ENCODE assay signal across 13 cellular contexts in the genomic region with DNA sequence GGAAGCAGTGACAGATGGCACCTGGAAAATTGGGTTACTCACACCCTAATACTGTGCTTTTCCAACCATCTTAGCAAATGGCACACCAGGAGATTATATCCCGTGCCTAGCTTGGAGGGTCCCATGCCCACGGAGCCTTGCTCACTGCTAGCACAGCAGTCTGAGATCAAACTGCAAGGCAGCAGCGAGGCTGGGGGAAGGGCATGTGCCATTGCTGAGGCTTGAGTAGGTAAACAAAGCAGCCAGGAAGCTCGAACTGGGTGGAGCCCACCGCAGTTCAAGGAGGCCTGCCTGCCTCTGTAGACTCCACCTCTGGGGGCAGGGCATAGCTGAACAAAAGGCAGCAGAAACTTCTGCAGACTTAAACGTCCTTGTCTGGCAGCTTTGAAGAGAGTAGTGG. TPM values are rescaled to one million over a fixed set of nuclear protein-coding genes. Genes with fewer than 3 reads are reported as not detected.
A peak's percentile ranks its signal among the peaks of the same experiment; 100 is the strongest.
DNase-seq lines count a peak whose midpoint lies in the region; ATAC-seq lines count a peak whose summit lies in the region.
"Not testable (repeated sequence)": the region's sequence is repeated elsewhere in the genome, so short reads cannot be mapped to it uniquely, and the experiment has no call there.
"Had no signal": no experiment of that assay in that cellular context is flagged by ENCODE, and none has a peak within 500 bp of the region (broad histone marks: within the 10 kb centered on the region; RNA-seq: fewer than 3 reads in every experiment).

No MANE protein-coding gene starts in this region.

- CTCF ChIA-PET in CD4-positive, alpha-beta memory T cell (lab: Charles Lee; ENCODE audit: partially characterized antibody); T-cell (lab: Charles Lee); activated CD4-positive, alpha-beta T cell treated with anti-CD3 and anti-CD28 coated beads, Interleukin-2, amount 10 ng/mL, durations not matched to agents 7 days and 5 days (lab: Charles Lee): not testable (repeated sequence)

- H3K36me3 ChIP-seq in CD4-positive, alpha-beta memory T cell (ENCODE audit: insufficient read depth, low read length) = not testable (repeated sequence)

- not testable (repeated sequence) for ATAC-seq in T-cell (replicated peaks in 1 of 4)

- H3K4me3 ChIP-seq in CD4-positive, alpha-beta memory T cell (ENCODE audit: low read length in 2 of 2) = not testable (repeated sequence)

- H3K9me3 ChIP-seq in CD4-positive, alpha-beta memory T cell (ENCODE audit: control insufficient read depth in 1 of 2, low read length in 2 of 2) = not testable (repeated sequence)

- H3K27me3 Mint-ChIP-seq in CD4-positive, alpha-beta memory T cell; T-cell; activated T-helper 1 cell treated with anti-CD3 and anti-CD28 coated beads, Interleukin-12 subunit alpha, Interleukin-12 subunit beta, Interleukin-2, Interleukin-4 antibody, amounts not matched to agents 30 ng/mL and 10 ng/mL and 1 ng/mL, durations not matched to agents 14 hours and 24 hours and 36 hours (ENCODE audit: insufficient read depth): not testable (repeated sequence)
- H3K27me3 Mint-ChIP-seq in T-helper 2 cell treated with Interferon-gamma antibody and Interleukin-4, amounts not matched to agents 5 μg/mL and 100 μg/mL, for 36 hours (ENCODE audit: low read depth) = peaks cover 24% of the 10 kb centered on the region
- peaks cover 21% of the 10 kb centered on the region for H3K27me3 Mint-ChIP-seq in activated CD4-positive, alpha-beta T cell treated with anti-CD3 and anti-CD28 coated beads, Interleukin-2, amount 10 ng/mL, durations not matched to agents 7 days and 5 days

- peaks cover 15% of the 10 kb centered on the region for H3K4me1 ChIP-seq in CD4-positive, alpha-beta memory T cell (ENCODE audit: insufficient read depth, low read length)

- H3K36me3 Mint-ChIP-seq in CD4-positive, alpha-beta memory T cell = peaks cover 19 to 20% of the 10 kb centered on the region in 2 donors
- peaks cover 19% of the 10 kb centered on the region for H3K36me3 Mint-ChIP-seq in T-cell
- peaks cover 13% of the 10 kb centered on the region for H3K36me3 Mint-ChIP-seq in T-helper 2 cell treated with Interferon-gamma antibody and Interleukin-4, amounts not matched to agents 5 μg/mL and 100 μg/mL, for 36 hours (ENCODE audit: low read depth)
- H3K36me3 Mint-ChIP-seq in activated CD4-positive, alpha-beta T cell treated with anti-CD3 and anti-CD28 coated beads, Interleukin-2, amount 10 ng/mL, durations not matched to agents 7 days and 5 days (ENCODE audit: low read depth) = peaks cover 28% of the 10 kb centered on the region
- H3K36me3 Mint-ChIP-seq in activated T-helper 1 cell treated with anti-CD3 and anti-CD28 coated beads, Interleukin-12 subunit alpha, Interleukin-12 subunit beta, Interleukin-2, Interleukin-4 antibody, amounts not matched to agents 30 ng/mL and 10 ng/mL and 1 ng/mL, durations not matched to agents 14 hours and 24 hours and 36 hours (ENCODE audit: low read depth) = peaks cover 21% of the 10 kb centered on the region

- not testable (repeated sequence) for H3K27ac ChIP-seq in CD4-positive, alpha-beta memory T cell (ENCODE audit: low read depth, low read length)

- peak; percentile 20 to 34 (median 28) for DNase-seq in CD4-positive, alpha-beta memory T cell
- DNase-seq in T-cell = peak in 15 of 34 experiments; percentile 3 to 31 (median 14)
- DNase-seq in T-helper 2 cell treated with Interferon-gamma antibody and Interleukin-4, amounts not matched to agents 5 μg/mL and 100 μg/mL, for 36 hours (ENCODE audit: low spot score) = not testable (repeated sequence)
- DNase-seq in activated CD4-positive, alpha-beta T cell treated with anti-CD3 and anti-CD28 coated beads, Interleukin-2, amount 10 ng/mL, durations not matched to agents 7 days and 5 days = peak; percentile 14
- peak; percentile 15 for DNase-seq in activated T-helper 1 cell treated with anti-CD3 and anti-CD28 coated beads, Interleukin-12 subunit alpha, Interleukin-12 subunit beta, Interleukin-2, Interleukin-4 antibody, amounts not matched to agents 30 ng/mL and 10 ng/mL and 1 ng/mL, durations not matched to agents 14 hours and 24 hours and 36 hours (ENCODE audit: low spot score)
- peak; percentile 17 for DNase-seq in activated effector memory CD4-positive, alpha-beta T cell treated with Interleukin-2 at 50 U/mL for 16 hours
- DNase-seq in central memory CD4-positive, alpha-beta T cell = peak; percentile 8

- H3K4me3 Mint-ChIP-seq in CD4-positive, alpha-beta memory T cell = peak overlapping the region in 6 of 8 donors; percentile 32 to 59 (median 42)
- peak overlapping the region in 1 of 3 donors; percentile 40 for H3K4me3 Mint-ChIP-seq in T-cell
- peak overlapping the region; percentile 33 for H3K4me3 Mint-ChIP-seq in T-helper 2 cell treated with Interferon-gamma antibody and Interleukin-4, amounts not matched to agents 5 μg/mL and 100 μg/mL, for 36 hours
- H3K4me3 Mint-ChIP-seq in activated CD4-positive, alpha-beta T cell treated with anti-CD3 and anti-CD28 coated beads, Interleukin-2, amount 10 ng/mL, durations not matched to agents 7 days and 5 days; activated T-helper 1 cell treated with anti-CD3 and anti-CD28 coated beads, Interleukin-12 subunit alpha, Interleukin-12 subunit beta, Interleukin-2, Interleukin-4 antibody, amounts not matched to agents 30 ng/mL and 10 ng/mL and 1 ng/mL, durations not matched to agents 14 hours and 24 hours and 36 hours: not testable (repeated sequence)

- H3K27me3 ChIP-seq in CD4-positive, alpha-beta memory T cell (ENCODE audit: insufficient read depth, low read length) = not testable (repeated sequence)

- peaks cover 3 to 80% (median 64%) of the 10 kb centered on the region in 8 donors for H3K9me3 Mint-ChIP-seq in CD4-positive, alpha-beta memory T cell
- peaks cover 9 to 39% (median 19%) of the 10 kb centered on the region in 3 donors for H3K9me3 Mint-ChIP-seq in T-cell
- H3K9me3 Mint-ChIP-seq in T-helper 2 cell treated with Interferon-gamma antibody and Interleukin-4, amounts not matched to agents 5 μg/mL and 100 μg/mL, for 36 hours = peaks cover 51% of the 10 kb centered on the region
- H3K9me3 Mint-ChIP-seq in activated CD4-positive, alpha-beta T cell treated with anti-CD3 and anti-CD28 coated beads, Interleukin-2, amount 10 ng/mL, durations not matched to agents 7 days and 5 days = peaks cover 34% of the 10 kb centered on the region
- peaks cover 51% of the 10 kb centered on the region for H3K9me3 Mint-ChIP-seq in activated T-helper 1 cell treated with anti-CD3 and anti-CD28 coated beads, Interleukin-12 subunit alpha, Interleukin-12 subunit beta, Interleukin-2, Interleukin-4 antibody, amounts not matched to agents 30 ng/mL and 10 ng/mL and 1 ng/mL, durations not matched to agents 14 hours and 24 hours and 36 hours

- H3K27ac Mint-ChIP-seq in CD4-positive, alpha-beta memory T cell = peak overlapping the region in 1 of 7 donors; percentile 27
- H3K27ac Mint-ChIP-seq in T-cell = peak overlapping the region; percentile 49 to 52
- H3K27ac Mint-ChIP-seq in T-helper 2 cell treated with Interferon-gamma antibody and Interleukin-4, amounts not matched to agents 5 μg/mL and 100 μg/mL, for 36 hours; activated T-helper 1 cell treated with anti-CD3 and anti-CD28 coated beads, Interleukin-12 subunit alpha, Interleukin-12 subunit beta, Interleukin-2, Interleukin-4 antibody, amounts not matched to agents 30 ng/mL and 10 ng/mL and 1 ng/mL, durations not matched to agents 14 hours and 24 hours and 36 hours: not testable (repeated sequence)
- peak overlapping the region; percentile 70 for H3K27ac Mint-ChIP-seq in activated CD4-positive, alpha-beta T cell treated with anti-CD3 and anti-CD28 coated beads, Interleukin-2, amount 10 ng/mL, durations not matched to agents 7 days and 5 days

- H3K4me1 Mint-ChIP-seq in CD4-positive, alpha-beta memory T cell = peaks cover 26 to 52% (median 38%) of the 10 kb centered on the region in 4 donors
- peaks cover 33 to 51% (median 36%) of the 10 kb centered on the region in 3 donors for H3K4me1 Mint-ChIP-seq in T-cell
- peaks cover 18% of the 10 kb centered on the region for H3K4me1 Mint-ChIP-seq in T-helper 2 cell treated with Interferon-gamma antibody and Interleukin-4, amounts not matched to agents 5 μg/mL and 100 μg/mL, for 36 hours (ENCODE audit: low read depth)
- peaks cover 20% of the 10 kb centered on the region for H3K4me1 Mint-ChIP-seq in activated CD4-positive, alpha-beta T cell treated with anti-CD3 and anti-CD28 coated beads, Interleukin-2, amount 10 ng/mL, durations not matched to agents 7 days and 5 days
- H3K4me1 Mint-ChIP-seq in activated T-helper 1 cell treated with anti-CD3 and anti-CD28 coated beads, Interleukin-12 subunit alpha, Interleukin-12 subunit beta, Interleukin-2, Interleukin-4 antibody, amounts not matched to agents 30 ng/mL and 10 ng/mL and 1 ng/mL, durations not matched to agents 14 hours and 24 hours and 36 hours (ENCODE audit: low read depth) = peaks cover 11% of the 10 kb centered on the region

- intact Hi-C loops in CD4-positive, alpha-beta memory T cell (cut with micrococcal nuclease); activated T-helper 1 cell treated with anti-CD3 and anti-CD28 coated beads, Interleukin-12 subunit alpha, Interleukin-12 subunit beta, Interleukin-2, Interleukin-4 antibody, amounts not matched to agents 30 ng/mL and 10 ng/mL and 1 ng/mL, durations not matched to agents 14 hours and 24 hours and 36 hours (cut with micrococcal nuclease): not testable (repeated sequence)

- POLR2A ChIA-PET in CD4-positive, alpha-beta memory T cell (lab: Charles Lee; ENCODE audit: partially characterized antibody); T-cell (lab: Charles Lee): not testable (repeated sequence)
- POLR2A ChIA-PET in activated CD4-positive, alpha-beta T cell treated with anti-CD3 and anti-CD28 coated beads, Interleukin-2, amount 10 ng/mL, durations not matched to agents 7 days and 5 days (lab: Charles Lee) = interaction anchor here (0.6 kb wide), 1 partner anchor 272 kb away, joined by 4 read pairs; no protein-coding TSS in a partner anchor

RNA-seq across cellular contexts. Expression of gene ANKRD55, which starts 11.5 kb away (rescaled TPM):
- 10 to 100 TPM; 12.3 TPM for total RNA-seq in CD4-positive, alpha-beta memory T cell
- polyA plus RNA-seq in CD4-positive, alpha-beta memory T cell = 10 to 100 TPM in 1 of 2 donors, 1 to 10 TPM in 1; 8.3 to 17.8 TPM
- 10 to 100 TPM in 1 of 5 donors, 1 to 10 TPM in 4; 2.8 to 19.9 (median 3.4) TPM for total RNA-seq in T-cell
- total RNA-seq in activated CD4-positive, alpha-beta T cell treated with anti-CD3 and anti-CD28 coated beads, Interleukin-2, amount 10 ng/mL, durations not matched to agents 7 days and 5 days = 10 to 100 TPM; 10.3 to 11.9 TPM
- 1.0 and 1.8 TPM in 2 replicates for total RNA-seq in activated T-helper 1 cell treated with anti-CD3 and anti-CD28 coated beads, Interleukin-12 subunit alpha, Interleukin-12 subunit beta, Interleukin-2, Interleukin-4 antibody, amounts not matched to agents 30 ng/mL and 10 ng/mL and 1 ng/mL, durations not matched to agents 14 hours and 24 hours and 36 hours
- total RNA-seq: A673; CD8-positive, alpha-beta memory T cell; Daoy; G401; GM12878 had no signal
- polyA plus RNA-seq: AG04450; CD8-positive, alpha-beta memory T cell had no signal
